In genomic region chr2:159613515-159614336, GRCh38 we compare ENCODE assay signal across 8 cellular contexts. TPM values are rescaled to one million over a fixed set of nuclear protein-coding genes. Genes with fewer than 3 reads are reported as not detected.
DNase-seq lines count a peak whose midpoint lies in the region; ATAC-seq and TF ChIP-seq lines count a peak whose summit lies in the region.

No MANE protein-coding gene starts in this region.

- H3K27ac Mint-ChIP-seq in activated CD4-positive, alpha-beta memory T cell treated with anti-CD3 and anti-CD28 coated beads, Interleukin-2, amount 10 ng/mL, durations not matched to agents 7 days and 5 days = no peak overlapping the region
- H3K27ac Mint-ChIP-seq in activated CD4-positive, alpha-beta memory T cell treated with anti-CD3 and anti-CD28 coated beads for 36 hours = no peak overlapping the region

- no peaks in the 10 kb centered on the region for H3K36me3 ChIP-seq in heart left ventricle
- no peaks in the 10 kb centered on the region; the same call in 1 of the 2 replicates for H3K36me3 ChIP-seq in SJSA1

- no peak overlapping the region for H3K4me3 Mint-ChIP-seq in activated CD4-positive, alpha-beta memory T cell treated with anti-CD3 and anti-CD28 coated beads, Interleukin-2, amount 10 ng/mL, durations not matched to agents 7 days and 5 days
- no peak overlapping the region for H3K4me3 Mint-ChIP-seq in activated CD4-positive, alpha-beta memory T cell treated with anti-CD3 and anti-CD28 coated beads for 36 hours

- H3K4me1 Mint-ChIP-seq in activated CD4-positive, alpha-beta memory T cell treated with anti-CD3 and anti-CD28 coated beads, Interleukin-2, amount 10 ng/mL, durations not matched to agents 7 days and 5 days = peaks cover 12% of the 10 kb centered on the region
- H3K4me1 Mint-ChIP-seq in activated CD4-positive, alpha-beta memory T cell treated with anti-CD3 and anti-CD28 coated beads for 36 hours (ENCODE audit: low read depth) = peaks cover 8% of the 10 kb centered on the region

- no peaks in the 10 kb centered on the region for H3K36me3 Mint-ChIP-seq in activated CD4-positive, alpha-beta memory T cell treated with anti-CD3 and anti-CD28 coated beads, Interleukin-2, amount 10 ng/mL, durations not matched to agents 7 days and 5 days (ENCODE audit: low read depth)
- H3K36me3 Mint-ChIP-seq in activated CD4-positive, alpha-beta memory T cell treated with anti-CD3 and anti-CD28 coated beads for 36 hours = peaks cover 2% of the 10 kb centered on the region

- H3K9me3 ChIP-seq in heart left ventricle (no peaks in the 10 kb centered on the region), SJSA1 (replicated peaks) (no peaks in the 10 kb centered on the region)

- H3K27ac ChIP-seq in heart left ventricle (peak overlapping the region; percentile 94 to 99 (median 98)), SJSA1 (0 out of 2 replicates have a peak overlapping the region, but pooled peaks have one; percentile 92), skin epidermis (peak overlapping the region in 19 of 21 experiments; percentile 95 to 99 (median 98))

- TF ChIP-seq POLR2A in heart left ventricle (IDR thresholded peaks at IDR 0.05) = no peak

- intact Hi-C loops in heart left ventricle (cut with DNase I) = loop anchor here in 4 of 10 donors (2.0 to 10.0 kb wide), 5 partner anchors 99 to 181 kb away; partner anchors contain the start of genes CD302 (in 2 of the 4) and MARCHF7 (in 2 of the 4)
- intact Hi-C loops in left ventricle myocardium superior (cut with micrococcal nuclease) = no loop called here
- intact Hi-C loops in activated CD4-positive, alpha-beta memory T cell treated with anti-CD3 and anti-CD28 coated beads for 36 hours (cut with micrococcal nuclease) = loop anchor here (10.0 kb wide), 1 partner anchor 351 kb away; no protein-coding TSS in a partner anchor

- H3K9me3 Mint-ChIP-seq in activated CD4-positive, alpha-beta memory T cell treated with anti-CD3 and anti-CD28 coated beads, Interleukin-2, amount 10 ng/mL, durations not matched to agents 7 days and 5 days = no peaks in the 10 kb centered on the region
- H3K9me3 Mint-ChIP-seq in activated CD4-positive, alpha-beta memory T cell treated with anti-CD3 and anti-CD28 coated beads for 36 hours = no peaks in the 10 kb centered on the region

- no peak for ATAC-seq in heart left ventricle
- no peak for ATAC-seq in left ventricle myocardium superior

- H3K4me1 ChIP-seq in heart left ventricle = peaks cover 3 to 66% (median 41%) of the 10 kb centered on the region in 12 donors
- peaks cover 6% of the 10 kb centered on the region; the same call in 1 of the 2 replicates for H3K4me1 ChIP-seq in SJSA1 (replicated peaks)

- no peak for TF ChIP-seq CTCF in heart left ventricle (IDR thresholded peaks at IDR 0.05)
- no peak for TF ChIP-seq CTCF in foreskin fibroblast (IDR thresholded peaks at IDR 0.05; ENCODE audit: low read depth, low read length)

- no peaks in the 10 kb centered on the region for H3K27me3 ChIP-seq in heart left ventricle
- H3K27me3 ChIP-seq in SJSA1 (replicated peaks) = no peaks in the 10 kb centered on the region

- peak overlapping the region; percentile 61 to 94 (median 74) for H3K4me3 ChIP-seq in heart left ventricle
- peak overlapping the region; percentile 71 for H3K4me3 ChIP-seq in SJSA1
- H3K4me3 ChIP-seq in foreskin fibroblast (ENCODE audit: low read depth in 1 of 2, low read length in 2 of 2) = peak overlapping the region; percentile 70 to 75
- H3K4me3 ChIP-seq in skin epidermis = peak overlapping the region; percentile 55 to 82 (median 71)

- DNase-seq in heart left ventricle = no peak
- no peak for DNase-seq in left ventricle myocardium superior
- peak in 1 of 2 experiments; percentile 19 for DNase-seq in SJSA1 (ENCODE audit: low read depth in 1 of 2, low spot score in 2 of 2)
- DNase-seq in foreskin fibroblast = peak in 1 of 2 donors; percentile 44
- DNase-seq in activated CD4-positive, alpha-beta memory T cell treated with anti-CD3 and anti-CD28 coated beads, Interleukin-2, amount 10 ng/mL, durations not matched to agents 7 days and 5 days = no peak
- no peak for DNase-seq in activated CD4-positive, alpha-beta memory T cell treated with anti-CD3 and anti-CD28 coated beads for 36 hours
- DNase-seq in NOMO-1 treated with DMSO at 0.1 percent for 48 hours (lab: John Stamatoyannopoulos, UW; ENCODE audit: unreplicated experiment) = no peak

- POLR2A ChIA-PET in activated CD4-positive, alpha-beta memory T cell treated with anti-CD3 and anti-CD28 coated beads, Interleukin-2, amount 10 ng/mL, durations not matched to agents 7 days and 5 days (lab: Charles Lee) = no interaction called here
- POLR2A ChIA-PET in activated CD4-positive, alpha-beta memory T cell treated with anti-CD3 and anti-CD28 coated beads for 36 hours (lab: Charles Lee) = interaction anchor here (1.0 kb wide), 1 partner anchor 98 kb away, joined by 3 read pairs; the partner anchor contains the start of gene MARCHF7

- H3K27me3 Mint-ChIP-seq in activated CD4-positive, alpha-beta memory T cell treated with anti-CD3 and anti-CD28 coated beads, Interleukin-2, amount 10 ng/mL, durations not matched to agents 7 days and 5 days = peaks cover 24% of the 10 kb centered on the region
- peaks cover 18% of the 10 kb centered on the region for H3K27me3 Mint-ChIP-seq in activated CD4-positive, alpha-beta memory T cell treated with anti-CD3 and anti-CD28 coated beads for 36 hours

- CTCF ChIA-PET in activated CD4-positive, alpha-beta memory T cell treated with anti-CD3 and anti-CD28 coated beads, Interleukin-2, amount 10 ng/mL, durations not matched to agents 7 days and 5 days (lab: Charles Lee) = no interaction called here
- CTCF ChIA-PET in activated CD4-positive, alpha-beta memory T cell treated with anti-CD3 and anti-CD28 coated beads for 36 hours (lab: Charles Lee) = interaction anchor here (1.0 kb wide), 1 partner anchor 8 kb away, joined by 3 read pairs; no protein-coding TSS in a partner anchor

- 6% methylated on average over 3 of the region's 3 CpGs for WGBS in heart left ventricle, 4 donors

RNA-seq across cellular contexts. Expression of gene BAZ2B, which starts 2.6 kb away (rescaled TPM):
- total RNA-seq in heart left ventricle (10 to 100 TPM; 28.2 to 56.5 (median 46.0) TPM), left ventricle myocardium superior (38.6 TPM)
- polyA plus RNA-seq in heart left ventricle = 10 to 100 TPM; 15.3 to 22.6 TPM
- total RNA-seq in SJSA1 (2014; rRNA removed; shearing (Covaris generic)) = 15.0 and 20.5 TPM in 2 replicates
- total RNA-seq in activated CD4-positive, alpha-beta memory T cell treated with anti-CD3 and anti-CD28 coated beads, Interleukin-2, amount 10 ng/mL, durations not matched to agents 7 days and 5 days = 1 to 10 TPM; 8.5 to 9.8 TPM
- 10 to 100 TPM in 1 of 2 experiments, 1 to 10 TPM in 1; 9.1 to 10.2 TPM for total RNA-seq in activated CD4-positive, alpha-beta memory T cell treated with anti-CD3 and anti-CD28 coated beads for 36 hours
